Comparison of ENCODE assay signal across 19 cellular contexts in the genomic region with DNA sequence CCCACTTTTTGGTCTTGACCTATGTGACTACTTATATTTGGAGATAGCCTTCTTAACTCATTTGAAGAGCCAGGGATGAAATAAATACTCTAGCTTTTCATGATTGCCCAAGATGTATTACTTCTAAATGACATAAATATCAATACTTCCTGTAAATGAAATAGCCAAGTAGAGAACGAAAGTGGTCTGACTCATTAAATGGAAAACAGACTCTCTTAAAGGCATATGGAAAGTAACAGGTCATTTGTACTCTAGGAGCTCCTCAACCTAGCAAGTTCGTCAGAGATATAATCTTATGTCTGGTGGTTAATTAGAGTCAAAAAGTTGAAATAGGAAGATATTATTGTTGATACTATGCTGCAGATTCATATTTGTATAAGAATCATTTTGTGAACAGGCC.
"Had no signal": no experiment of that assay in that cellular context is flagged by ENCODE, and none has a peak within 500 bp of the region (broad histone marks: within the 10 kb centered on the region; RNA-seq: fewer than 3 reads in every experiment).

No MANE protein-coding gene starts in this region.

- ATAC-seq: activated CD4-positive, alpha-beta T cell treated with anti-CD3 and anti-CD28 coated beads for 36 hours; gastrocnemius medialis; left ventricle myocardium superior; T-cell had no signal

- H3K9me3 ChIP-seq: gastrocnemius medialis, sigmoid colon, suprapubic skin, upper lobe of left lung had no signal

- DNase-seq: activated CD4-positive, alpha-beta memory T cell treated with anti-CD3 and anti-CD28 coated beads, Interleukin-2, amount 10 ng/mL, durations not matched to agents 7 days and 5 days; activated CD4-positive, alpha-beta T cell treated with anti-CD3 and anti-CD28 coated beads for 36 hours; activated gamma-delta T cell; activated naive CD8-positive, alpha-beta T cell treated with anti-CD3 and anti-CD28 coated beads for 36 hours; activated T-cell treated with anti-CD3 and anti-CD28 coated beads, Interleukin-2, amount 50 U/mL, for 48 hours; aorta; gastrocnemius medialis; kidney; left ventricle myocardium superior; mesendoderm; sigmoid colon; stimulated activated CD4-positive, alpha-beta T cell treated with anti-CD3 and anti-CD28 coated beads, Interleukin-12 subunit alpha, Interleukin-12 subunit beta, amount 100 ng/mL, for 4 hours; stimulated activated naive CD4-positive, alpha-beta T cell treated with Interleukin-2 at 50 U/mL for 16 hours; T-cell; upper lobe of left lung had no signal

- H3K27ac ChIP-seq: cardiac muscle cell, gastrocnemius medialis, sigmoid colon, suprapubic skin, upper lobe of left lung, VCaP had no signal

- FAIRE-seq: colon, kidney had no signal

- H3K27me3 ChIP-seq: gastrocnemius medialis, sigmoid colon, suprapubic skin, upper lobe of left lung had no signal

- H3K4me1 ChIP-seq: gastrocnemius medialis, sigmoid colon, suprapubic skin, upper lobe of left lung had no signal

- H3K4me3 ChIP-seq: cardiac muscle cell, gastrocnemius medialis, sigmoid colon, suprapubic skin, upper lobe of left lung had no signal

- H3K36me3 ChIP-seq: cardiac muscle cell, gastrocnemius medialis, sigmoid colon, suprapubic skin, upper lobe of left lung had no signal
